ENCODE assay signal across 1 cellular context in genomic region chr17:8383143-8383974, GRCh38.
A peak's percentile ranks its signal among the peaks of the same experiment; 100 is the strongest.
TF ChIP-seq lines count a peak whose summit lies in the region.

Gene RPL26, minus strand, starts transcription at chr17:8383193. Its CDS starts 883 bp downstream, at chr17:8382310.

TF ChIP-seq in HepG2, 621 proteins besides CTCF, POLR2A, EP300 and RAD21 (continued from another document and continues in another):
- peak; percentile 99 for TF ChIP-seq ZNF574 (CRISPR knock-in tag; IDR thresholded peaks at IDR 0.05)
- no peak for TF ChIP-seq NBN (conservative IDR thresholded peaks at IDR 0.05)
- TF ChIP-seq ELF1 (CRISPR knock-in tag; IDR thresholded peaks at IDR 0.05) = peak; percentile 98
- TF ChIP-seq ZNF143 (CRISPR knock-in tag; IDR thresholded peaks at IDR 0.05) = peak; percentile 82
- TF ChIP-seq ZSCAN21 (CRISPR knock-in tag; IDR thresholded peaks at IDR 0.05; ENCODE audit: borderline replicate concordance) = no peak; the same call in 1 of the 2 replicates
- no peak; the same call in 1 of the 2 replicates for TF ChIP-seq ZNF850 (CRISPR knock-in tag; conservative IDR thresholded peaks at IDR 0.05)
- TF ChIP-seq MTERF4 (CRISPR knock-in tag; IDR thresholded peaks at IDR 0.05) = no peak; the same call in 1 of the 2 replicates
- TF ChIP-seq KLF9 (CRISPR knock-in tag; IDR thresholded peaks at IDR 0.05; ENCODE audit: low read depth) = no peak
- no peak for TF ChIP-seq ZNF33B (CRISPR knock-in tag; IDR thresholded peaks at IDR 0.05)
- no peak; the same call in 1 of the 2 replicates for TF ChIP-seq RNF2 (conservative IDR thresholded peaks at IDR 0.05; ENCODE audit: low read depth)
- no peak for TF ChIP-seq RFX3 (CRISPR knock-in tag; IDR thresholded peaks at IDR 0.05)
- TF ChIP-seq ZNF891 (CRISPR knock-in tag; IDR thresholded peaks at IDR 0.05) = peak; percentile 14; the same call in 1 of the 2 replicates
- peak; percentile 69; the same call in 1 of the 2 replicates for TF ChIP-seq NR2C2 (CRISPR knock-in tag; IDR thresholded peaks at IDR 0.05; ENCODE audit: borderline replicate concordance)
- no peak; the same call in 1 of the 2 replicates for TF ChIP-seq NRL (CRISPR knock-in tag; IDR thresholded peaks at IDR 0.05; ENCODE audit: borderline replicate concordance)
- peak; percentile 84 for TF ChIP-seq ATF2 (CRISPR knock-in tag; IDR thresholded peaks at IDR 0.05)
- TF ChIP-seq TEAD3 (CRISPR knock-in tag; optimal IDR thresholded peaks at IDR 0.05; ENCODE audit: borderline replicate concordance) = peak; percentile 52
- no peak for TF ChIP-seq GLMP (CRISPR knock-in tag; IDR thresholded peaks at IDR 0.05; ENCODE audit: borderline replicate concordance)
- no peak for TF ChIP-seq ZNF121 (CRISPR knock-in tag; IDR thresholded peaks at IDR 0.05)
- TF ChIP-seq ZNF264 (CRISPR knock-in tag; IDR thresholded peaks at IDR 0.05) = peak; percentile 48
- TF ChIP-seq PHF21A (CRISPR knock-in tag; IDR thresholded peaks at IDR 0.05) = peak; percentile 78; the same call in 1 of the 2 replicates
- no peak for TF ChIP-seq CC2D1A (CRISPR knock-in tag; IDR thresholded peaks at IDR 0.05)
- TF ChIP-seq SKIL (CRISPR knock-in tag; IDR thresholded peaks at IDR 0.05; ENCODE audit: borderline replicate concordance) = no peak
- TF ChIP-seq RBAK (CRISPR knock-in tag; IDR thresholded peaks at IDR 0.05) = no peak
- TF ChIP-seq PAX8 (CRISPR knock-in tag; IDR thresholded peaks at IDR 0.05; ENCODE audit: borderline replicate concordance) = no peak
- no peak for TF ChIP-seq ZNF337 (CRISPR knock-in tag; IDR thresholded peaks at IDR 0.05; ENCODE audit: borderline replicate concordance, low read depth)
- TF ChIP-seq TEAD2 (CRISPR knock-in tag; IDR thresholded peaks at IDR 0.05) = no peak
- TF ChIP-seq ZBTB40 (IDR thresholded peaks at IDR 0.05) = no peak
- 0 out of 2 replicates have a peak, but pooled peaks have one; percentile 53 for TF ChIP-seq ZBTB40 (CRISPR knock-in tag; IDR thresholded peaks at IDR 0.05)
- TF ChIP-seq KDM5A (IDR thresholded peaks at IDR 0.05; ENCODE audit: borderline replicate concordance, low read length) = peak; percentile 75; the same call in 1 of the 2 replicates
- peak; percentile 71 for TF ChIP-seq HMGXB3 (CRISPR knock-in tag; IDR thresholded peaks at IDR 0.05; ENCODE audit: borderline replicate concordance)
- no peak for TF ChIP-seq TRIM24 (CRISPR knock-in tag; IDR thresholded peaks at IDR 0.05)
- TF ChIP-seq TGIF2 (CRISPR knock-in tag; IDR thresholded peaks at IDR 0.05) = peak; percentile 84; the same call in 1 of the 2 replicates
- 0 out of 2 replicates have a peak, but pooled peaks have one; percentile 49 for TF ChIP-seq ZNF816 (CRISPR knock-in tag; IDR thresholded peaks at IDR 0.05; ENCODE audit: borderline replicate concordance)
- no peak for TF ChIP-seq ZNF724P (CRISPR knock-in tag; IDR thresholded peaks at IDR 0.05; ENCODE audit: borderline replicate concordance)
- peak; percentile 77; the same call in 1 of the 2 replicates for TF ChIP-seq ZNF780A (CRISPR knock-in tag; IDR thresholded peaks at IDR 0.05)
- no peak for TF ChIP-seq DNMT3B (CRISPR knock-in tag; conservative IDR thresholded peaks at IDR 0.05)
- no peak for TF ChIP-seq ZNF746 (CRISPR knock-in tag; IDR thresholded peaks at IDR 0.05)
- no peak for TF ChIP-seq ZNF879 (CRISPR knock-in tag; IDR thresholded peaks at IDR 0.05)
